In genomic region chr2:54085069-54085468, GRCh38 we compare ENCODE assay signal across 1 cellular context.
TF ChIP-seq lines count a peak whose summit lies in the region.

No MANE protein-coding gene starts in this region.

TF ChIP-seq in HepG2, 621 proteins besides CTCF, POLR2A, EP300 and RAD21 (continued from another document):
- TF ChIP-seq ZNF512 (CRISPR knock-in tag; IDR thresholded peaks at IDR 0.05) (no peak), RORA (CRISPR knock-in tag; IDR thresholded peaks at IDR 0.05) (no peak), SOX6 (IDR thresholded peaks at IDR 0.05) (no peak), SOX6 (CRISPR knock-in tag; IDR thresholded peaks at IDR 0.05) (no peak), SNAI1 (CRISPR knock-in tag; IDR thresholded peaks at IDR 0.05; ENCODE audit: borderline replicate concordance) (no peak), ETV6 (CRISPR knock-in tag; conservative IDR thresholded peaks at IDR 0.05) (no peak), ZMYM3 (CRISPR knock-in tag; IDR thresholded peaks at IDR 0.05) (no peak), U2AF1 (optimal IDR thresholded peaks at IDR 0.05; ENCODE audit: low read depth, low read length) (no peak), RBM39 (IDR thresholded peaks at IDR 0.05; ENCODE audit: low read depth, low read length, poor library complexity, severe bottlenecking) (no peak), ZHX1 (CRISPR knock-in tag; IDR thresholded peaks at IDR 0.05; ENCODE audit: low read depth) (no peak), CREB1 (IDR thresholded peaks at IDR 0.05) (no peak), CREB1 (CRISPR knock-in tag; IDR thresholded peaks at IDR 0.05) (no peak), ZBTB33 (CRISPR knock-in tag; IDR thresholded peaks at IDR 0.05) (0 out of 2 replicates have a peak, but pooled peaks have one; percentile 32), ZNF180 (CRISPR knock-in tag; IDR thresholded peaks at IDR 0.05; ENCODE audit: borderline replicate concordance, low read depth) (no peak), ATF7 (IDR thresholded peaks at IDR 0.05) (no peak), ATF7 (CRISPR knock-in tag; IDR thresholded peaks at IDR 0.05) (no peak), KLF13 (CRISPR knock-in tag; IDR thresholded peaks at IDR 0.05) (0 out of 2 replicates have a peak, but pooled peaks have one; percentile 38), NAIF1 (CRISPR knock-in tag; IDR thresholded peaks at IDR 0.05; ENCODE audit: borderline replicate concordance) (no peak), FOSL2 (CRISPR knock-in tag; IDR thresholded peaks at IDR 0.05) (no peak), STAG1 (CRISPR knock-in tag; IDR thresholded peaks at IDR 0.05) (peak; percentile 23; the same call in 1 of the 2 replicates), ZNF644 (CRISPR knock-in tag; IDR thresholded peaks at IDR 0.05; ENCODE audit: low read depth) (no peak), ZNF607 (CRISPR knock-in tag; IDR thresholded peaks at IDR 0.05; ENCODE audit: borderline replicate concordance) (no peak), BRD4 (CRISPR knock-in tag; IDR thresholded peaks at IDR 0.05) (no peak), HOXA7 (CRISPR knock-in tag; IDR thresholded peaks at IDR 0.05) (no peak), NFE2L1 (CRISPR knock-in tag; IDR thresholded peaks at IDR 0.05; ENCODE audit: borderline replicate concordance) (no peak), ZNF740 (CRISPR knock-in tag; IDR thresholded peaks at IDR 0.05) (peak; percentile 52; the same call in 1 of the 2 replicates), CC2D1A (CRISPR knock-in tag; IDR thresholded peaks at IDR 0.05) (no peak), ZNF296 (CRISPR knock-in tag; conservative IDR thresholded peaks at IDR 0.05) (no peak), KAT8 (CRISPR knock-in tag; IDR thresholded peaks at IDR 0.05) (no peak), TOE1 (CRISPR knock-in tag; IDR thresholded peaks at IDR 0.05) (no peak), NFYB (CRISPR knock-in tag; IDR thresholded peaks at IDR 0.05) (no peak), ZNF33B (CRISPR knock-in tag; IDR thresholded peaks at IDR 0.05) (no peak)
- TF ChIP-seq, protein P1, sequence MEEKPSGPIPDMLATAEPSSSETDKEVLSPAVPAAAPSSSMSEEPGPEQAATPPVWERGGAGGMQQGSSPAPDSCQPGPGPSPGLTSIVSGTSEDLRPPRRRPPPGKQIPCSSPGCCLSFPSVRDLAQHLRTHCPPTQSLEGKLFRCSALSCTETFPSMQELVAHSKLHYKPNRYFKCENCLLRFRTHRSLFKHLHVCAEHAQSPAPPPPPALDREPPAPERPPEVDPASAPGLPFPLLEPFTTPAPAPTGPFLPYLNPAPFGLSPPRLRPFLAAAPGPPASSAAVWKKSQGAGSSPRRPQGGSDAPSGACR (CRISPR knock-in tag; IDR thresholded peaks at IDR 0.05) = no peak
- TF ChIP-seq, protein P2, sequence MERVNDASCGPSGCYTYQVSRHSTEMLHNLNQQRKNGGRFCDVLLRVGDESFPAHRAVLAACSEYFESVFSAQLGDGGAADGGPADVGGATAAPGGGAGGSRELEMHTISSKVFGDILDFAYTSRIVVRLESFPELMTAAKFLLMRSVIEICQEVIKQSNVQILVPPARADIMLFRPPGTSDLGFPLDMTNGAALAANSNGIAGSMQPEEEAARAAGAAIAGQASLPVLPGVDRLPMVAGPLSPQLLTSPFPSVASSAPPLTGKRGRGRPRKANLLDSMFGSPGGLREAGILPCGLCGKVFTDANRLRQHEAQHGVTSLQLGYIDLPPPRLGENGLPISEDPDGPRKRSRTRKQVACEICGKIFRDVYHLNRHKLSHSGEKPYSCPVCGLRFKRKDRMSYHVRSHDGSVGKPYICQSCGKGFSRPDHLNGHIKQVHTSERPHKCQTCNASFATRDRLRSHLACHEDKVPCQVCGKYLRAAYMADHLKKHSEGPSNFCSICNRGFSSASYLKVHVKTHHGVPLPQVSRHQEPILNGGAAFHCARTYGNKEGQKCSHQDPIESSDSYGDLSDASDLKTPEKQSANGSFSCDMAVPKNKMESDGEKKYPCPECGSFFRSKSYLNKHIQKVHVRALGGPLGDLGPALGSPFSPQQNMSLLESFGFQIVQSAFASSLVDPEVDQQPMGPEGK (CRISPR knock-in tag; IDR thresholded peaks at IDR 0.05) = peak; percentile 25; the same call in 1 of the 2 replicates
- TF ChIP-seq, protein P3, sequence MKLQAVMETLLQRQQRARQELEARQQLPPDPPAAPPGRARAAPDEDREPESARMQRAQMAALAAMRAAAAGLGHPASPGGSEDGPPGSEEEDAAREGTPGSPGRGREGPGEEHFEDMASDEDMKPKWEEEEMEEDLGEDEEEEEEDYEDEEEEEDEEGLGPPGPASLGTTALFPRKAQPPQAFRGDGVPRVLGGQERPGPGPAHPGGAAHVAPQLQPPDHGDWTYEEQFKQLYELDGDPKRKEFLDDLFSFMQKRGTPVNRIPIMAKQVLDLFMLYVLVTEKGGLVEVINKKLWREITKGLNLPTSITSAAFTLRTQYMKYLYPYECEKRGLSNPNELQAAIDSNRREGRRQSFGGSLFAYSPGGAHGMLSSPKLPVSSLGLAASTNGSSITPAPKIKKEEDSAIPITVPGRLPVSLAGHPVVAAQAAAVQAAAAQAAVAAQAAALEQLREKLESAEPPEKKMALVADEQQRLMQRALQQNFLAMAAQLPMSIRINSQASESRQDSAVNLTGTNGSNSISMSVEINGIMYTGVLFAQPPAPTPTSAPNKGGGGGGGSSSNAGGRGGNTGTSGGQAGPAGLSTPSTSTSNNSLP (IDR thresholded peaks at IDR 0.05; ENCODE audit: low read depth, low read length) = no peak
- TF ChIP-seq, protein P4, sequence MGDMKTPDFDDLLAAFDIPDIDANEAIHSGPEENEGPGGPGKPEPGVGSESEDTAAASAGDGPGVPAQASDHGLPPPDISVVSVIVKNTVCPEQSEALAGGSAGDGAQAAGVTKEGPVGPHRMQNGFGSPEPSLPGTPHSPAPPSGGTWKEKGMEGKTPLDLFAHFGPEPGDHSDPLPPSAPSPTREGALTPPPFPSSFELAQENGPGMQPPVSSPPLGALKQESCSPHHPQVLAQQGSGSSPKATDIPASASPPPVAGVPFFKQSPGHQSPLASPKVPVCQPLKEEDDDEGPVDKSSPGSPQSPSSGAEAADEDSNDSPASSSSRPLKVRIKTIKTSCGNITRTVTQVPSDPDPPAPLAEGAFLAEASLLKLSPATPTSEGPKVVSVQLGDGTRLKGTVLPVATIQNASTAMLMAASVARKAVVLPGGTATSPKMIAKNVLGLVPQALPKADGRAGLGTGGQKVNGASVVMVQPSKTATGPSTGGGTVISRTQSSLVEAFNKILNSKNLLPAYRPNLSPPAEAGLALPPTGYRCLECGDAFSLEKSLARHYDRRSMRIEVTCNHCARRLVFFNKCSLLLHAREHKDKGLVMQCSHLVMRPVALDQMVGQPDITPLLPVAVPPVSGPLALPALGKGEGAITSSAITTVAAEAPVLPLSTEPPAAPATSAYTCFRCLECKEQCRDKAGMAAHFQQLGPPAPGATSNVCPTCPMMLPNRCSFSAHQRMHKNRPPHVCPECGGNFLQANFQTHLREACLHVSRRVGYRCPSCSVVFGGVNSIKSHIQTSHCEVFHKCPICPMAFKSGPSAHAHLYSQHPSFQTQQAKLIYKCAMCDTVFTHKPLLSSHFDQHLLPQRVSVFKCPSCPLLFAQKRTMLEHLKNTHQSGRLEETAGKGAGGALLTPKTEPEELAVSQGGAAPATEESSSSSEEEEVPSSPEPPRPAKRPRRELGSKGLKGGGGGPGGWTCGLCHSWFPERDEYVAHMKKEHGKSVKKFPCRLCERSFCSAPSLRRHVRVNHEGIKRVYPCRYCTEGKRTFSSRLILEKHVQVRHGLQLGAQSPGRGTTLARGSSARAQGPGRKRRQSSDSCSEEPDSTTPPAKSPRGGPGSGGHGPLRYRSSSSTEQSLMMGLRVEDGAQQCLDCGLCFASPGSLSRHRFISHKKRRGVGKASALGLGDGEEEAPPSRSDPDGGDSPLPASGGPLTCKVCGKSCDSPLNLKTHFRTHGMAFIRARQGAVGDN (CRISPR knock-in tag; IDR thresholded peaks at IDR 0.05) = 0 out of 2 replicates have a peak, but pooled peaks have one; percentile 13
- TF ChIP-seq, protein P5, sequence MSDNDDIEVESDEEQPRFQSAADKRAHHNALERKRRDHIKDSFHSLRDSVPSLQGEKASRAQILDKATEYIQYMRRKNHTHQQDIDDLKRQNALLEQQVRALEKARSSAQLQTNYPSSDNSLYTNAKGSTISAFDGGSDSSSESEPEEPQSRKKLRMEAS (IDR thresholded peaks at IDR 0.05) = no peak
